8 cellular contexts compared by ENCODE assay signal in the genomic region with DNA sequence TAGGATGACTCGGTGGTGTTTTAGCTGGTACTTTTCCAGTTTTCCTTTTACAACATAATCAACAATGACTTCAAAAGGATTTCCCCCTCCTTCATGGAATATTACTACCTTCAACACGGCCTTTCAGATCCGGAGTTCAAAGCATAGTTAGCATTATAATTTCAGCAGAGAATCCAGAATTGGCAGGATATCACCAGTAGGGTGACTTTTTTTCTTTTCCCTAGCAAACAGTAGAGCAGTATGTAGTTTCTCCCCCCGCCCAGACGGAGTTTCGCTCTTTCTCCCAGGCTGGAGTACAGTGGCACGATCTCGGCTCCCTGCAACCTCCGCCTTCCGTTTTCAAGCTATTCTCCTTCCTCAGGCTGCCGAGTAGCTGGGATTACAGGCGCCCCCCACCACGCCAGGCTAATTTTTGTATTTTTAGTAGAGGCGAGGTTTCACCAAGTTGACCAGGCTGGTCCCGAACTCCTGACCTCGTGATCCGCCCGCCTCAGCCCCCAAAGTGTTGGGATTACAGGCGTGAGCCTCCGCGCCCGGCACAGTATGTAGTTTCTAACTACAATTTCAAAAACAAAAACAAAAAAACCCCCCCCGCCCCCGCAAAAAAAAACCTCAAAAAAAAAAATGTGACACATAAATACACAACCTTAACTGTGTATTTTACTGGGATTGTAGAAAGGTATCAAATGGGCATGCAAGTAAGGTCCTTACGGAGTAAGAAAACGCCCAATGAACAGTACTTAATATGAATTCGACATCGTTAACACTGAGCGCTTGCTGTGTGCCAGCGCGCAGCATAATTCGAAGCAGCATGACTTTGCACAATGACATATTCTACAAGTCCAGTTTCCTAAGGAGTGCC. TPM values are rescaled to one million over a fixed set of nuclear protein-coding genes. Genes with fewer than 3 reads are reported as not detected.
DNase-seq lines count a peak whose midpoint lies in the region; ATAC-seq, FAIRE-seq and TF ChIP-seq lines count a peak whose summit lies in the region.

No MANE protein-coding gene starts in this region.

- H2AFZ ChIP-seq in HepG2 (ENCODE audit: low read length): no peak overlapping the region

- peak; percentile 25; the same call in 1 of the 2 replicates for TF ChIP-seq RAD21 in HepG2 (CRISPR knock-in tag; IDR thresholded peaks at IDR 0.05)

- intact Hi-C loops in activated CD4-positive, alpha-beta T cell treated with anti-CD3 and anti-CD28 coated beads, Interleukin-2, amount 10 ng/mL, durations not matched to agents 24 days and 14 days (cut with micrococcal nuclease): loop anchor here (1.0 to 10.0 kb wide), 7 partner anchors 234 to 1732 kb away; a partner anchor contains a TSS
- intact Hi-C loops in dendritic cell treated with granulocyte-macrophage colony-stimulating factor and Interleukin-4, amounts not matched to agents 40 ng/mL and 50 ng/mL, for 4 days (cut with micrococcal nuclease): loop anchor here (2.0 to 10.0 kb wide), 2 partner anchors 17 to 179 kb away; a partner anchor contains a TSS
- intact Hi-C loops in HepG2 (cut with micrococcal nuclease; ENCODE audit: unreplicated experiment): loop anchor here (1.0 to 10.0 kb wide), 3 partner anchors 17 to 379 kb away; a partner anchor contains a TSS

- TF ChIP-seq EP300 in HepG2 (IDR thresholded peaks at IDR 0.05; ENCODE audit: low read depth in 2 of 2, low read length in 2 of 2) (peak; percentile 65 to 95; a peak in 3 of 4 replicates), HepG2 (CRISPR knock-in tag; IDR thresholded peaks at IDR 0.05; ENCODE audit: borderline replicate concordance) (peak; percentile 60; the same call in 1 of the 2 replicates)

- peaks cover 28% of the 10 kb centered on the region for H3K36me3 Mint-ChIP-seq in activated CD4-positive, alpha-beta T cell treated with anti-CD3 and anti-CD28 coated beads, Interleukin-2, amount 10 ng/mL, durations not matched to agents 24 days and 14 days (ENCODE audit: low read depth)
- H3K36me3 Mint-ChIP-seq in dendritic cell treated with granulocyte-macrophage colony-stimulating factor and Interleukin-4, amounts not matched to agents 40 ng/mL and 50 ng/mL, for 4 days (ENCODE audit: low read depth): peaks cover 59% of the 10 kb centered on the region

- ATAC-seq in HG03060 (IDR thresholded peaks at IDR 0.05; ENCODE audit: low read depth, unreplicated experiment) (peak; percentile 12), HepG2 (peak; percentile 64), GM21786 (IDR thresholded peaks at IDR 0.05; ENCODE audit: unreplicated experiment) (no peak)

- H3K27me3 ChIP-seq in HepG2 (ENCODE audit: control insufficient read depth in 1 of 2, insufficient read depth in 2 of 2, low read length in 2 of 2): no peaks in the 10 kb centered on the region; a peak in 1 of 5 replicates

- peaks cover 33% of the 10 kb centered on the region for H3K4me1 Mint-ChIP-seq in activated CD4-positive, alpha-beta T cell treated with anti-CD3 and anti-CD28 coated beads, Interleukin-2, amount 10 ng/mL, durations not matched to agents 24 days and 14 days
- H3K4me1 Mint-ChIP-seq in dendritic cell treated with granulocyte-macrophage colony-stimulating factor and Interleukin-4, amounts not matched to agents 40 ng/mL and 50 ng/mL, for 4 days (ENCODE audit: low read depth): peaks cover 33% of the 10 kb centered on the region

- H3K27ac Mint-ChIP-seq in activated CD4-positive, alpha-beta T cell treated with anti-CD3 and anti-CD28 coated beads, Interleukin-2, amount 10 ng/mL, durations not matched to agents 24 days and 14 days: peak overlapping the region; percentile 99
- H3K27ac Mint-ChIP-seq in dendritic cell treated with granulocyte-macrophage colony-stimulating factor and Interleukin-4, amounts not matched to agents 40 ng/mL and 50 ng/mL, for 4 days: peak overlapping the region; percentile 99

- H3K79me2 ChIP-seq in HepG2 (ENCODE audit: insufficient read depth, low read length): peaks cover 33% of the 10 kb centered on the region

- no TSS peak for BruUV-seq in HepG2 (replicated peaks; lab: Mats Ljungman, UMichigan)

- peak overlapping the region; percentile 97 for H3K9ac ChIP-seq in HepG2 (ENCODE audit: insufficient read depth, low read depth, low read length)

- WGBS in HepG2 (ENCODE audit: low lambda C conversion rate): under 1% methylated on average over 32 of the region's 32 CpGs

- peak; percentile 83 for FAIRE-seq in HepG2 (lab: Jason Lieb, UNC)

- H3K36me3 ChIP-seq in HepG2 (replicated peaks in 1 of 2; ENCODE audit: control insufficient read depth in 1 of 2, insufficient read depth in 2 of 2, low read length in 2 of 2): no peaks in the 10 kb centered on the region; a peak in 2 of 5 replicates

- peak overlapping the region; percentile 100 for H3K27ac ChIP-seq in HepG2 (ENCODE audit: extremely low read length, insufficient read depth, low read length)

- no peaks in the 10 kb centered on the region for H3K27me3 Mint-ChIP-seq in activated CD4-positive, alpha-beta T cell treated with anti-CD3 and anti-CD28 coated beads, Interleukin-2, amount 10 ng/mL, durations not matched to agents 24 days and 14 days
- no peaks in the 10 kb centered on the region for H3K27me3 Mint-ChIP-seq in dendritic cell treated with granulocyte-macrophage colony-stimulating factor and Interleukin-4, amounts not matched to agents 40 ng/mL and 50 ng/mL, for 4 days

- peak overlapping the region; percentile 91 for H3K4me3 Mint-ChIP-seq in activated CD4-positive, alpha-beta T cell treated with anti-CD3 and anti-CD28 coated beads, Interleukin-2, amount 10 ng/mL, durations not matched to agents 24 days and 14 days
- peak overlapping the region; percentile 95 for H3K4me3 Mint-ChIP-seq in dendritic cell treated with granulocyte-macrophage colony-stimulating factor and Interleukin-4, amounts not matched to agents 40 ng/mL and 50 ng/mL, for 4 days

- peak; percentile 29; the same call in 1 of the 2 replicates for TF ChIP-seq CTCF in HepG2 (CRISPR knock-in tag; IDR thresholded peaks at IDR 0.05)

- peak overlapping the region; percentile 97 for H3K4me2 ChIP-seq in HepG2 (ENCODE audit: low read depth, low read length)

- peaks cover 17% of the 10 kb centered on the region; the same call in 1 of the 2 replicates for H4K20me1 ChIP-seq in HepG2 (ENCODE audit: insufficient read depth, low read length)

- no peaks in the 10 kb centered on the region for H3K9me3 ChIP-seq in HepG2 (ENCODE audit: low read length)

- CTCF ChIA-PET in HepG2 (lab: Yijun Ruan, JAX; ENCODE audit: low intra/inter-chr PET ratio, low total read pairs): no interaction called here

- H3K4me3 ChIP-seq in HepG2 (replicated peaks in 1 of 3; ENCODE audit: insufficient read depth in 1 of 3, low read depth in 2 of 3, low read length in 3 of 3): peak overlapping the region; percentile 47 to 73 (median 52); a peak in 5 of 6 replicates

- peaks cover 8% of the 10 kb centered on the region for H3K9me3 Mint-ChIP-seq in activated CD4-positive, alpha-beta T cell treated with anti-CD3 and anti-CD28 coated beads, Interleukin-2, amount 10 ng/mL, durations not matched to agents 24 days and 14 days
- H3K9me3 Mint-ChIP-seq in dendritic cell treated with granulocyte-macrophage colony-stimulating factor and Interleukin-4, amounts not matched to agents 40 ng/mL and 50 ng/mL, for 4 days: no peaks in the 10 kb centered on the region

- TF ChIP-seq POLR2A in HepG2 (IDR thresholded peaks at IDR 0.05; ENCODE audit: insufficient read depth in 1 of 2, low read depth in 2 of 2, low read length in 2 of 2): peak; percentile 76 to 82

- peak; percentile 60 for DNase-seq in GDM1 (lab: John Stamatoyannopoulos, UW)
- DNase-seq in NCI-H460 (ENCODE audit: extremely low read depth, low read depth): peak; percentile 83
- peak; percentile 81 for DNase-seq in activated CD4-positive, alpha-beta T cell treated with anti-CD3 and anti-CD28 coated beads, Interleukin-2, amount 10 ng/mL, durations not matched to agents 24 days and 14 days
- peak; percentile 98 for DNase-seq in HepG2 (ENCODE audit: low spot score)
- DNase-seq in stimulated activated CD4-positive, alpha-beta T cell treated with anti-CD3 and anti-CD28 coated beads, Interleukin-2, amount 100 ng/mL, for 4 hours (ENCODE audit: low read depth): peak; percentile 24

- H3K4me1 ChIP-seq in HepG2 (ENCODE audit: insufficient read depth, low read length): peaks cover 56% of the 10 kb centered on the region

- POLR2A ChIA-PET in HepG2 (lab: Yijun Ruan, JAX): interaction anchor here (0.6 to 10.1 kb wide), 15 partner anchors 16 to 227 kb away, joined by 3 to 163 read pairs (median 5); a partner anchor contains a TSS

- in situ Hi-C loops in HepG2 (cut with HindIII; ENCODE audit: extremely low pct_ligation_motif_present, low pct_unique_long_range_greater_than_20kb): no loop called here

RNA-seq across cellular contexts. Expression of a gene that starts 1.5 kb away (rescaled TPM):
- total RNA-seq in NCI-H460 (2014; rRNA removed; shearing (Covaris generic)): 89.2 and 101 TPM in 2 replicates
- 37.8 and 60.6 TPM in 2 replicates for polyA plus RNA-seq in NCI-H460 (2014; cell fraction: nucleus; rRNA removed)
- total RNA-seq in activated CD4-positive, alpha-beta T cell treated with anti-CD3 and anti-CD28 coated beads, Interleukin-2, amount 10 ng/mL, durations not matched to agents 24 days and 14 days: 28.6 and 30.0 TPM in 2 replicates
- 95.8 and 110 TPM in 2 replicates for total RNA-seq in HepG2 (2016; rRNA removed; fragmentation: Illumina TruSeq; extraction: Trizol)
- 122 and 124 TPM in 2 replicates for total RNA-seq in HepG2 (2016; cell fraction: cytosol; rRNA removed; fragmentation: Illumina TruSeq; extraction: Trizol; ENCODE audit: low read depth)
- 90.4 and 108 TPM in 2 replicates for total RNA-seq in HepG2 (2016; cell fraction: insoluble cytoplasmic fraction; rRNA removed; fragmentation: Illumina TruSeq; extraction: Trizol)
- 155 and 158 TPM in 2 replicates for total RNA-seq in HepG2 (2016; cell fraction: membrane; rRNA removed; fragmentation: Illumina TruSeq; extraction: Trizol)
- total RNA-seq in HepG2 (2016; cell fraction: nucleus; rRNA removed; fragmentation: Illumina TruSeq; extraction: Trizol): 33.7 and 46.6 TPM in 2 replicates
- 24.3 and 34.4 TPM in 2 replicates for polyA plus RNA-seq in HepG2 (2011; rRNA removed)
- 18.9 and 30.5 TPM in 2 replicates for polyA plus RNA-seq in HepG2 (2011; cell fraction: cytosol; rRNA removed)
- polyA plus RNA-seq in HepG2 (2011; cell fraction: nucleus; rRNA removed): 16.5 and 23.4 TPM in 2 replicates
- 51.2 and 83.5 TPM in 2 replicates for polyA plus RNA-seq in HepG2 (2012)
- polyA plus RNA-seq in HepG2 (2016; cell fraction: cytosol; fragmentation: Illumina TruSeq; extraction: Trizol; ENCODE audit: low read depth): 262 and 273 TPM in 2 replicates
- polyA plus RNA-seq in HepG2 (2016; cell fraction: insoluble cytoplasmic fraction; fragmentation: Illumina TruSeq; extraction: Trizol; ENCODE audit: low read depth): 173 and 179 TPM in 2 replicates
- polyA plus RNA-seq in HepG2 (2016; cell fraction: membrane; fragmentation: Illumina TruSeq; extraction: Trizol; ENCODE audit: low read depth): 249 and 251 TPM in 2 replicates
- 103 and 109 TPM in 2 replicates for polyA plus RNA-seq in HepG2 (2016; cell fraction: nucleus; fragmentation: Illumina TruSeq; extraction: Trizol; ENCODE audit: insufficient read depth, low read depth)
- 5.2 and 10.0 TPM in 2 replicates for polyA minus RNA-seq in HepG2 (2011; rRNA and poly(A)+ RNA removed; ENCODE audit: low replicate concordance)
- polyA minus RNA-seq in HepG2 (2011; cell fraction: cytosol; rRNA and poly(A)+ RNA removed): 8.2 and 13.3 TPM in 2 replicates
- polyA minus RNA-seq in HepG2 (2011; cell fraction: nucleus; rRNA and poly(A)+ RNA removed): 49.2 and 55.6 TPM in 2 replicates

RNA-seq across cellular contexts. Expression of a gene that starts 30.4 kb away (rescaled TPM):
- 447 and 511 TPM in 2 replicates for total RNA-seq in NCI-H460 (2014; rRNA removed; shearing (Covaris generic))
- 361 and 504 TPM in 2 replicates for polyA plus RNA-seq in NCI-H460 (2014; cell fraction: nucleus; rRNA removed)
- total RNA-seq in activated CD4-positive, alpha-beta T cell treated with anti-CD3 and anti-CD28 coated beads, Interleukin-2, amount 10 ng/mL, durations not matched to agents 24 days and 14 days: 611 and 612 TPM in 2 replicates
- total RNA-seq in HepG2 (2016; rRNA removed; fragmentation: Illumina TruSeq; extraction: Trizol): 508 and 657 TPM in 2 replicates
- 36.7 and 41.2 TPM in 2 replicates for total RNA-seq in HepG2 (2016; cell fraction: cytosol; rRNA removed; fragmentation: Illumina TruSeq; extraction: Trizol; ENCODE audit: low read depth)
- 513 and 625 TPM in 2 replicates for total RNA-seq in HepG2 (2016; cell fraction: insoluble cytoplasmic fraction; rRNA removed; fragmentation: Illumina TruSeq; extraction: Trizol)
- 92.2 and 116 TPM in 2 replicates for total RNA-seq in HepG2 (2016; cell fraction: membrane; rRNA removed; fragmentation: Illumina TruSeq; extraction: Trizol)
- 356 and 374 TPM in 2 replicates for total RNA-seq in HepG2 (2016; cell fraction: nucleus; rRNA removed; fragmentation: Illumina TruSeq; extraction: Trizol)
- 87.9 and 101 TPM in 2 replicates for polyA plus RNA-seq in HepG2 (2011; rRNA removed)
- 51.0 and 69.9 TPM in 2 replicates for polyA plus RNA-seq in HepG2 (2011; cell fraction: cytosol; rRNA removed)
- polyA plus RNA-seq in HepG2 (2011; cell fraction: nucleus; rRNA removed): 74.8 and 100.0 TPM in 2 replicates
- 171 and 263 TPM in 2 replicates for polyA plus RNA-seq in HepG2 (2012)
- 19.0 and 23.4 TPM in 2 replicates for polyA plus RNA-seq in HepG2 (2016; cell fraction: cytosol; fragmentation: Illumina TruSeq; extraction: Trizol; ENCODE audit: low read depth)
- polyA plus RNA-seq in HepG2 (2016; cell fraction: insoluble cytoplasmic fraction; fragmentation: Illumina TruSeq; extraction: Trizol; ENCODE audit: low read depth): 629 and 634 TPM in 2 replicates
- 53.4 and 62.4 TPM in 2 replicates for polyA plus RNA-seq in HepG2 (2016; cell fraction: membrane; fragmentation: Illumina TruSeq; extraction: Trizol; ENCODE audit: low read depth)
- polyA plus RNA-seq in HepG2 (2016; cell fraction: nucleus; fragmentation: Illumina TruSeq; extraction: Trizol; ENCODE audit: insufficient read depth, low read depth): 455 and 473 TPM in 2 replicates
- polyA minus RNA-seq in HepG2 (2011; rRNA and poly(A)+ RNA removed; ENCODE audit: low replicate concordance): 81.5 and 284 TPM in 2 replicates
- 160 and 172 TPM in 2 replicates for polyA minus RNA-seq in HepG2 (2011; cell fraction: cytosol; rRNA and poly(A)+ RNA removed)
- 231 and 261 TPM in 2 replicates for polyA minus RNA-seq in HepG2 (2011; cell fraction: nucleus; rRNA and poly(A)+ RNA removed)

Comparison
In these comparisons a context has a peak if more than half of its experiments do, and no peak if none do; other contexts are left out.
1. DNase-seq: peak in every context shown above with its lines; median percentile 98 in HepG2; 83 in NCI-H460; 81 in activated CD4-positive, alpha-beta T cell treated with anti-CD3 and anti-CD28 coated beads, Interleukin-2, amount 10 ng/mL, durations not matched to agents 24 days and 14 days; 60 in GDM1; 24 in stimulated activated CD4-positive, alpha-beta T cell treated with anti-CD3 and anti-CD28 coated beads, Interleukin-2, amount 100 ng/mL, for 4 hours.